13 cellular contexts compared by ENCODE assay signal in the genomic region with DNA sequence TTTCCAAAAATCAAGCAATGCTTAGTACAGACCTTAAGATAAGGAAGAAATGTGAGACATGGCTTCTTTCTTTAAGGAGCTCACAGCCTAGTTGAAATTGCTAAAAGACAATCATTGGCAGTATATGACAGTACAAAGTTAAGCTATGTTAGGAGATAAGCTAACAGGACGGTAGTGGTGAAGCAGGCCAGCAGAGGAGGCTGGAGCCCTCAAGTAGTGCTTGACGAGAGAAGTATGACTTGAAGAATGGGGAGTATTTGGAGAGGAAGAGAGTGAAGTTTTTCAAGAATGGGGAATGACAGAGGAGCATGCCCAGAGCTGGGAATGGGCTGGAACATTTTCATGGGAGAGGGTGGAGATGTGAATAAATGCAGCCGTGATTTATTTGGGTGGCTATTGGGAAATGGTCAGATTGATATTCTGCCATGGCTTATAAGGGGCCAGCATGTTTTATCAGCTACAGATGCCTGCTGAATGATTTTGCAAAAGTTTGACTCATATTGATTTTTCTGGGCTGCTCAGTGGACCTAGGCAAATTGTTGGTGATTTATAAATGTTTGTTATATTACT. TPM values are rescaled to one million over a fixed set of nuclear protein-coding genes. Genes with fewer than 3 reads are reported as not detected.
DNase-seq lines count a peak whose midpoint lies in the region; ATAC-seq, FAIRE-seq and TF ChIP-seq lines count a peak whose summit lies in the region.
"Had no signal": no experiment of that assay in that cellular context is flagged by ENCODE, and none has a peak within 500 bp of the region (broad histone marks: within the 10 kb centered on the region; RNA-seq: fewer than 3 reads in every experiment).

No MANE protein-coding gene starts in this region.

- H3K9ac ChIP-seq in GM23248 = peak overlapping the region; percentile 39
- no peak overlapping the region for H3K9ac ChIP-seq in GM12878 (ENCODE audit: control insufficient read depth, insufficient read depth, low read length)

- ATAC-seq in GM12878 (peak; percentile 23; the same call in 2 of the 3 replicates), HG02938 (IDR thresholded peaks at IDR 0.05; ENCODE audit: unreplicated experiment) (no peak), GM18520 (IDR thresholded peaks at IDR 0.05; ENCODE audit: unreplicated experiment) (no peak)

- TF ChIP-seq CTCF in GM12878 (IDR thresholded peaks at IDR 0.05 in 2 of 3, conservative IDR thresholded peaks at IDR 0.05 in 1 of 3; ENCODE audit: control insufficient read depth in 2 of 3, extremely low read depth in 1 of 3, insufficient read depth in 1 of 3, low read depth in 3 of 3, low read length in 3 of 3) (no peak), sigmoid colon (IDR thresholded peaks at IDR 0.05) (peak in 1 of 4 experiments; percentile 6)

- H2AFZ ChIP-seq in GM23248 = peak overlapping the region; percentile 22
- no peak overlapping the region for H2AFZ ChIP-seq in GM12878 (ENCODE audit: control insufficient read depth, low read depth, low read length)

- RAD21 ChIA-PET in GM12878 (lab: Charles Lee; ENCODE audit: unreplicated experiment) = interaction anchor here (0.6 to 1.8 kb wide), 8 partner anchors 9 to 1094 kb away, joined by 3 to 16 read pairs (median 3); no protein-coding TSS in a partner anchor

- intact Hi-C loops in GM12878 (cut with micrococcal nuclease; ENCODE audit: unreplicated experiment) (loop anchor here (5.0 kb wide), 1 partner anchor 269 kb away; no protein-coding TSS in a partner anchor), sigmoid colon (cut with DNase I) (no loop called here)

- H3K27me3 ChIP-seq in GM23248 (replicated peaks; ENCODE audit: insufficient read depth) (no peaks in the 10 kb centered on the region), GM12878 (replicated peaks in 1 of 2; ENCODE audit: control insufficient read depth in 2 of 2, insufficient read depth in 2 of 2, low read length in 1 of 2) (no peaks in the 10 kb centered on the region), sigmoid colon (no peaks in the 10 kb centered on the region)

- H3K4me3 ChIP-seq in GM23248 (no peak overlapping the region; the same call in 1 of the 2 replicates), GM12878 (no peak overlapping the region), sigmoid colon (no peak overlapping the region)

- no peak for FAIRE-seq in GM12878 (lab: Jason Lieb, UNC)
- FAIRE-seq: colon had no signal

- DNase-seq in GM23248 (peak; percentile 62), GM12878 (ENCODE audit: low read depth, low spot score) (no peak), iPS-NIHi7 (ENCODE audit: extremely low spot score) (peak; percentile 14), sigmoid colon (no peak), CD1c-positive myeloid dendritic cell (ENCODE audit: extremely low spot score) (no peak)
- DNase-seq in stimulated activated naive CD4-positive, alpha-beta T cell (lab: John Stamatoyannopoulos, UW) = no peak
- DNase-seq: activated T-cell treated with anti-CD3 and anti-CD28 coated beads for 4 hours; DMS79 treated with DMSO at 0.1 percent for 48 hours; NCI-H2171; stimulated activated CD4-positive, alpha-beta T cell treated with anti-CD3 and anti-CD28 coated beads, Interleukin-15, amount 100 ng/mL, for 24 hours had no signal

- H3K36me3 ChIP-seq in GM23248 (ENCODE audit: low read depth) (peaks cover 10% of the 10 kb centered on the region; the same call in 1 of the 2 replicates), GM12878 (ENCODE audit: control insufficient read depth in 2 of 2, insufficient read depth in 2 of 2, low read length in 1 of 2) (no peaks in the 10 kb centered on the region), sigmoid colon (peaks cover 0 to 13% (median 0%) of the 10 kb centered on the region in 4 donors)

- TF ChIP-seq EP300 in GM12878 (IDR thresholded peaks at IDR 0.05; ENCODE audit: borderline replicate concordance in 1 of 2, control insufficient read depth in 1 of 2, low read depth in 2 of 2, low read length in 2 of 2) = no peak
- TF ChIP-seq EP300 in sigmoid colon (IDR thresholded peaks at IDR 0.05) = no peak

- in situ Hi-C loops in GM23248 (cut with MboI) = no loop called here
- in situ Hi-C loops in GM12878 (cut with MboI) = no loop called here

- H3K4me2 ChIP-seq in GM23248 (ENCODE audit: unreplicated experiment) = peak overlapping the region; percentile 15
- no peak overlapping the region for H3K4me2 ChIP-seq in GM12878 (ENCODE audit: control insufficient read depth, insufficient read depth)

- H3F3A ChIP-seq in GM23248 (ENCODE audit: insufficient read depth) = peaks cover 86% of the 10 kb centered on the region

- peaks cover 81% of the 10 kb centered on the region for H3K4me1 ChIP-seq in GM23248 (ENCODE audit: insufficient read depth)
- H3K4me1 ChIP-seq in GM12878 (ENCODE audit: control insufficient read depth, insufficient read depth, low read length) = no peaks in the 10 kb centered on the region
- peaks cover 0 to 84% (median 59%) of the 10 kb centered on the region in 4 donors for H3K4me1 ChIP-seq in sigmoid colon

- H3K9me3 ChIP-seq in GM23248 (ENCODE audit: low read depth) (no peaks in the 10 kb centered on the region), GM12878 (replicated peaks; ENCODE audit: control insufficient read depth, insufficient read depth, low read length) (no peaks in the 10 kb centered on the region), sigmoid colon (no peaks in the 10 kb centered on the region)

- no peaks in the 10 kb centered on the region for H3K9me2 ChIP-seq in GM23248 (ENCODE audit: insufficient read depth)

- POLR2A ChIA-PET in GM12878 (lab: Charles Lee) = interaction anchor here (0.6 to 0.9 kb wide), 6 partner anchors 10 to 1655 kb away, joined by 3 to 9 read pairs (median 4); no protein-coding TSS in a partner anchor

- BruUV-seq in GM12878 (replicated peaks; lab: Mats Ljungman, UMichigan) = no TSS peak

- no peak for TF ChIP-seq RAD21 in GM12878 (IDR thresholded peaks at IDR 0.05; ENCODE audit: insufficient read depth, low read depth, low read length)

- CTCF ChIA-PET in GM12878 (lab: Yijun Ruan, JAX) = interaction anchor here (0.7 to 3.5 kb wide), 11 partner anchors 9 to 99 kb away, joined by 3 to 37 read pairs (median 4); partner anchors contain the start of gene LURAP1L

- TF ChIP-seq POLR2A in GM12878 (IDR thresholded peaks at IDR 0.05; ENCODE audit: low read depth, low read length) (no peak), sigmoid colon (IDR thresholded peaks at IDR 0.05) (no peak)

- 14 to 20% methylated on average over 3 of the region's 3 CpGs for WGBS in GM23248 (ENCODE audit: low coverage in 1 of 2, low lambda C conversion rate in 2 of 2, missing lambda C conversion rate in 2 of 2), 2 experiments
- WGBS in GM12878 (ENCODE audit: insufficient coverage, insufficient replicate concordance, low lambda C conversion rate, missing lambda C conversion rate) = 13% methylated on average over 3 of the region's 3 CpGs
- whole genome bisulfite sequencing in sigmoid colon, 2 donors = 17 to 50% methylated on average over 3 of the region's 3 CpGs

- H4K20me1 ChIP-seq in GM23248 (ENCODE audit: insufficient read depth) = no peaks in the 10 kb centered on the region
- no peaks in the 10 kb centered on the region for H4K20me1 ChIP-seq in GM12878 (ENCODE audit: control insufficient read depth, insufficient read depth)

- H3K79me2 ChIP-seq in GM23248 (ENCODE audit: insufficient read depth) = peaks cover 44% of the 10 kb centered on the region
- H3K79me2 ChIP-seq in GM12878 (ENCODE audit: control insufficient read depth, insufficient read depth, low read length) = no peaks in the 10 kb centered on the region

- SMC1A ChIA-PET in GM12878 (lab: Charles Lee; ENCODE audit: uncharacterized antibody, unreplicated experiment) = interaction anchor here (0.6 to 4.9 kb wide), 16 partner anchors 9 to 247 kb away, joined by 3 to 38 read pairs (median 3); no protein-coding TSS in a partner anchor

- H3K27ac ChIP-seq in GM23248 (peak overlapping the region; percentile 73), GM12878 (ENCODE audit: control insufficient read depth, insufficient read depth) (no peak overlapping the region), sigmoid colon (peak overlapping the region; percentile 12 to 85 (median 74))

TF ChIP-seq in GM12878, 131 proteins besides CTCF, POLR2A, EP300 and RAD21 (continues in another document):
- TF ChIP-seq, protein P1, sequence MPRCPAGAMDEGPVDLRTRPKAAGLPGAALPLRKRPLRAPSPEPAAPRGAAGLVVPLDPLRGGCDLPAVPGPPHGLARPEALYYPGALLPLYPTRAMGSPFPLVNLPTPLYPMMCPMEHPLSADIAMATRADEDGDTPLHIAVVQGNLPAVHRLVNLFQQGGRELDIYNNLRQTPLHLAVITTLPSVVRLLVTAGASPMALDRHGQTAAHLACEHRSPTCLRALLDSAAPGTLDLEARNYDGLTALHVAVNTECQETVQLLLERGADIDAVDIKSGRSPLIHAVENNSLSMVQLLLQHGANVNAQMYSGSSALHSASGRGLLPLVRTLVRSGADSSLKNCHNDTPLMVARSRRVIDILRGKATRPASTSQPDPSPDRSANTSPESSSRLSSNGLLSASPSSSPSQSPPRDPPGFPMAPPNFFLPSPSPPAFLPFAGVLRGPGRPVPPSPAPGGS (IDR thresholded peaks at IDR 0.05; ENCODE audit: borderline replicate concordance, insufficient read depth, low read depth, low read length, poor library complexity, severe bottlenecking) = no peak

RNA-seq across cellular contexts. Expression of gene LURAP1L, which starts 43.7 kb away (rescaled TPM):
- total RNA-seq in GM23248 (2014; rRNA removed; shearing (Covaris generic)) = 16.2 and 30.4 TPM in 2 replicates
- 25.5 and 26.8 TPM in 2 replicates for polyA plus RNA-seq in GM23248 (2016; fragmentation: Nextera tagmentation; extraction: Ambion mirVana)
- 1.7 and 3.1 TPM in 2 replicates for total RNA-seq in GM12878 (2013; cell fraction: nucleolus; rRNA removed)
- 0.38 and 0.68 TPM in 2 replicates for total RNA-seq in GM12878 (2014; rRNA removed)
- 0.92 and 0.98 TPM in 2 replicates for total RNA-seq in GM12878 (2014; rRNA removed; fragmentation: Illumina TruSeq; extraction: Trizol)
- 0.58 and 0.80 TPM in 2 replicates for total RNA-seq in GM12878 (2021)
- not detected for polyA plus RNA-seq in GM12878 (2011; ENCODE audit: low read depth)
- polyA plus RNA-seq in GM12878 (2011; rRNA removed) = 3.7 and 4.3 TPM in 2 replicates
- polyA plus RNA-seq in GM12878 (2011; cell fraction: cytosol; rRNA removed) = 2.2 TPM in 2 replicates
- polyA plus RNA-seq in GM12878 (2011; cell fraction: nucleus; rRNA removed) = 2.8 and 3.5 TPM in 2 replicates
- not detected in 2 replicates for polyA plus RNA-seq in GM12878 (2012)
- 0.47 and 1.6 TPM in 2 replicates for polyA plus RNA-seq in GM12878 (2014; fragmentation: Illumina TruSeq; extraction: Trizol)
- under 1 TPM; 0.19 to 0.20 TPM for polyA plus RNA-seq in GM12878 (2014; fragmentation: Nextera tagmentation; extraction: Ambion mirVana)
- 0.79 and 0.93 TPM in 2 replicates for polyA plus RNA-seq in GM12878 (2014; rRNA removed)
- polyA plus RNA-seq in GM12878 (2016; fragmentation: Nextera tagmentation; extraction: Ambion mirVana) = under 1 TPM; 0.20 to 0.71 TPM
- 3.5 and 4.3 TPM in 2 replicates for polyA minus RNA-seq in GM12878 (2011; rRNA and poly(A)+ RNA removed)
- 1.7 and 2.5 TPM in 2 replicates for polyA minus RNA-seq in GM12878 (2011; cell fraction: cytosol; rRNA and poly(A)+ RNA removed)
- 3.0 and 4.7 TPM in 2 replicates for polyA minus RNA-seq in GM12878 (2011; cell fraction: nucleus; rRNA and poly(A)+ RNA removed)
- 10 to 100 TPM; 17.8 to 29.3 (median 24.5) TPM for total RNA-seq in sigmoid colon
- 10 to 100 TPM; 16.2 to 38.4 (median 20.3) TPM for polyA plus RNA-seq in sigmoid colon

Comparison
In these comparisons a context has a peak if more than half of its experiments do, and no peak if none do; other contexts are left out.
1. DNase-seq: peak in GM23248 (single experiment) and iPS-NIHi7 (single experiment); none in GM12878 (single experiment), sigmoid colon (single experiment), stimulated activated naive CD4-positive, alpha-beta T cell (0 of 6) and CD1c-positive myeloid dendritic cell (single experiment).